ENCODE assay signal across 11 cellular contexts in the genomic region with DNA sequence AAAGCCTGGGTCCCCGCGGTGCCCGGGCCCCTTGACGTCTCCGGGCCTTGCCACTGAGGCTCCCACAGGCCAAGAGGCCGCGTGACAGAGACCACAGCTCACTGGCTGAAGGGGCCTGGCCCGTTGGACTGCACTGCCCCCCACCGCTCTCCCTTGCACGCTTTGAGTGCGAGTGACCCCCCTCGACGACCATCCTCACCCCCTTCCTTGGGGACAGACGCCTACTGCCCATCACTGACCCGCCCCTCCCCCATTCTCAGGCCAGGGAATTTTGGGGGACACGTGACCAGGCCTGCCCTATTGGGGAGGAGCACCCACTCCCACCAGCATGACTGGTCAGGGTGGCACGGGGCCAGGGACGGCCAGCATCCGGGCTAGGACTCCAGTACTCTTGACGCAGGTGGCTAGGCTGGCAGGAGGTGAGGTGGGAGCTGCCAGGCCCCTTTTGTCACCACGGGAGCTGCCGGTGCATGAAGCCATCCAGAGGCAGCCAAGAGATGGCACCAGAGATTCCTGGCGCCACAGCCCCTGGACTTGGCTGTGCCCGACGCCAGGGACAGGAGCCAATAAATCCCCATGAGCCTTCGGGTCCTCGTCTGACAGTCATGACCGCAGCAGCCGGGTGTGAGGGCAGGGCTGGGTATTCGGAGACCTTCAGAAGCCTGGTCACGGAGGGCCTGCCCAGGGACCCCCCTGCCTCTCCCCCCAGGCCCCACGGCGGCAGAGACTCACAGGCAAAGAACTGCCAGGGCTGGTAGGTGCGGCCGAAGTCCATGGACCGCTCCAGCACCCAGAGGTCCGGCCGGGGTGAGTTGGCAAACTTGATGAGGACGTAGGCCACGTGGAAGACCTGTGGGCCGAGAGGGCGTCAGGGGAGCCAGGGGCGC. TPM values are rescaled to one million over a fixed set of nuclear protein-coding genes. Genes with fewer than 3 reads are reported as not detected.
DNase-seq lines count a peak whose midpoint lies in the region; ATAC-seq, FAIRE-seq and TF ChIP-seq lines count a peak whose summit lies in the region.
"Had no signal": no experiment of that assay in that cellular context is flagged by ENCODE, and none has a peak within 500 bp of the region (broad histone marks: within the 10 kb centered on the region; RNA-seq: fewer than 3 reads in every experiment).

No MANE protein-coding gene starts in this region.

- no peak overlapping the region for H3K9ac ChIP-seq in skeletal muscle satellite cell (ENCODE audit: low read depth, low read length)

- H3K4me3 ChIP-seq in adrenal gland: no peak overlapping the region
- no peak overlapping the region for H3K4me3 ChIP-seq in skeletal muscle satellite cell (ENCODE audit: low read length)

- intact Hi-C loops in adrenal gland (cut with DNase I) (loop anchor here in 1 of 2 donors (5.0 to 10.0 kb wide), 2 partner anchors 35 to 48 kb away; partner anchors contain the start of genes ADRM1 and RPS21), left ventricle myocardium superior (cut with micrococcal nuclease) (no loop called here)

- 57 to 72% (median 68%) methylated on average over 8 to 43 of the region's 43 CpGs for WGBS in adrenal gland, 4 donors

- DNase-seq in HTR-8/SVneo (ENCODE audit: insufficient read length, low spot score) (no peak), adrenal gland (peak; percentile 81 to 95 (median 92)), left ventricle myocardium superior (peak; percentile 94), amniotic stem cell (lab: John Stamatoyannopoulos, UW) (no peak), GM12892 (ENCODE audit: insufficient read length) (no peak)
- DNase-seq: activated CD4-positive, alpha-beta T cell treated with anti-CD3 and anti-CD28 coated beads for 48 hours; endodermal cell; stimulated activated naive CD8-positive, alpha-beta T cell treated with anti-CD3 and anti-CD28 coated beads, Interleukin-15, amount 100 ng/mL, for 72 hours had no signal

- peak; percentile 89 for FAIRE-seq in HTR-8/SVneo (lab: Jason Lieb, UNC)
- FAIRE-seq in GM12892 (lab: Jason Lieb, UNC): no peak

- peak overlapping the region in 4 of 5 donors; percentile 21 to 76 (median 45) for H3K27ac ChIP-seq in adrenal gland

- no peaks in the 10 kb centered on the region for H3K27me3 ChIP-seq in adrenal gland
- H3K27me3 ChIP-seq in skeletal muscle satellite cell (ENCODE audit: control insufficient read depth, insufficient read depth, low read length): no peaks in the 10 kb centered on the region

- H3K4me1 ChIP-seq in adrenal gland (replicated peaks in 1 of 2): peaks cover 36 to 39% of the 10 kb centered on the region in 2 donors
- H3K4me1 ChIP-seq in skeletal muscle satellite cell (ENCODE audit: control insufficient read depth, insufficient read depth, low read length): peaks cover 42% of the 10 kb centered on the region

- H3K9me3 ChIP-seq in adrenal gland (replicated peaks in 1 of 3) (no peaks in the 10 kb centered on the region), skeletal muscle satellite cell (replicated peaks; ENCODE audit: low read length) (no peaks in the 10 kb centered on the region)

- ATAC-seq in left ventricle myocardium superior (peak; percentile 70), HG02973 (IDR thresholded peaks at IDR 0.05; ENCODE audit: unreplicated experiment) (no peak), HG03439 (IDR thresholded peaks at IDR 0.05; ENCODE audit: unreplicated experiment) (no peak)

- H3K36me3 ChIP-seq in adrenal gland (replicated peaks in 1 of 2) (peaks cover 0 to 19% of the 10 kb centered on the region in 2 donors), skeletal muscle satellite cell (ENCODE audit: insufficient read depth, low read length) (peaks cover 15% of the 10 kb centered on the region)

- peak in 5 of 6 experiments; percentile 40 to 57 (median 52) for TF ChIP-seq CTCF in adrenal gland (IDR thresholded peaks at IDR 0.05)

- peak overlapping the region; percentile 30 for H3K4me2 ChIP-seq in skeletal muscle satellite cell (ENCODE audit: low read length)

- no peak for TF ChIP-seq POLR2A in adrenal gland (IDR thresholded peaks at IDR 0.05)
- no peak for TF ChIP-seq POLR2A in GM12892 (IDR thresholded peaks at IDR 0.05; ENCODE audit: low read depth, low read length)

RNA-seq across cellular contexts. Expression of gene LAMA5, which starts 14.5 kb away (rescaled TPM):
- total RNA-seq in adrenal gland: 100 to 1,000 TPM in 4 of 8 donors, 10 to 100 TPM in 4; 35.3 to 146 (median 100) TPM
- 100 to 1,000 TPM in 2 of 3 donors, 1 to 10 TPM in 1; 2.0 to 537 (median 262) TPM for polyA plus RNA-seq in adrenal gland
- total RNA-seq in left ventricle myocardium superior: 110 TPM
- total RNA-seq in skeletal muscle satellite cell (2012; rRNA removed): 24.3 and 43.7 TPM in 2 replicates
- 1.6 TPM for polyA plus RNA-seq in GM12892 (2012; ENCODE audit: missing spikeins)

RNA-seq across cellular contexts. Expression of gene RPS21, which starts 34.3 kb away (rescaled TPM):
- total RNA-seq in adrenal gland: 1,000 to 10,000 TPM; 1,155 to 4,794 (median 1,602) TPM
- polyA plus RNA-seq in adrenal gland: 1,000 to 10,000 TPM in 2 of 3 donors, 100 to 1,000 TPM in 1; 438 to 3,024 (median 2,274) TPM
- 693 TPM for total RNA-seq in left ventricle myocardium superior
- 598 and 965 TPM in 2 replicates for total RNA-seq in skeletal muscle satellite cell (2012; rRNA removed)
- polyA plus RNA-seq in GM12892 (2012; ENCODE audit: missing spikeins): 4,195 TPM

RNA-seq across cellular contexts. Expression of gene ADRM1, which starts 49.8 kb away (rescaled TPM):
- total RNA-seq in adrenal gland (100 to 1,000 TPM in 6 of 8 donors, 10 to 100 TPM in 2; 87.2 to 220 (median 144) TPM), left ventricle myocardium superior (75.5 TPM)
- polyA plus RNA-seq in adrenal gland: 100 to 1,000 TPM in 1 of 3 donors, 10 to 100 TPM in 2; 50.6 to 125 (median 95.6) TPM
- total RNA-seq in skeletal muscle satellite cell (2012; rRNA removed): 156 and 193 TPM in 2 replicates
- polyA plus RNA-seq in GM12892 (2012; ENCODE audit: missing spikeins): 32.6 TPM

RNA-seq across cellular contexts. Expression of gene CABLES2, which starts 54.4 kb away (rescaled TPM):
- total RNA-seq in adrenal gland: 1 to 10 TPM; 1.5 to 5.6 (median 3.9) TPM
- 1 to 10 TPM; 2.8 to 4.1 (median 3.4) TPM for polyA plus RNA-seq in adrenal gland
- total RNA-seq in left ventricle myocardium superior: 19.1 TPM
- total RNA-seq in skeletal muscle satellite cell (2012; rRNA removed): 0.87 and 1.0 TPM in 2 replicates
- 6.3 TPM for polyA plus RNA-seq in GM12892 (2012; ENCODE audit: missing spikeins)

Comparison
In these comparisons a context has a peak if more than half of its experiments do, and no peak if none do; other contexts are left out.
1. DNase-seq: peak in adrenal gland (7 of 7) and left ventricle myocardium superior (single experiment); none in HTR-8/SVneo (single experiment), amniotic stem cell (single experiment) and GM12892 (single experiment).